ENCODE assay signal across 18 cellular contexts in the genomic region with DNA sequence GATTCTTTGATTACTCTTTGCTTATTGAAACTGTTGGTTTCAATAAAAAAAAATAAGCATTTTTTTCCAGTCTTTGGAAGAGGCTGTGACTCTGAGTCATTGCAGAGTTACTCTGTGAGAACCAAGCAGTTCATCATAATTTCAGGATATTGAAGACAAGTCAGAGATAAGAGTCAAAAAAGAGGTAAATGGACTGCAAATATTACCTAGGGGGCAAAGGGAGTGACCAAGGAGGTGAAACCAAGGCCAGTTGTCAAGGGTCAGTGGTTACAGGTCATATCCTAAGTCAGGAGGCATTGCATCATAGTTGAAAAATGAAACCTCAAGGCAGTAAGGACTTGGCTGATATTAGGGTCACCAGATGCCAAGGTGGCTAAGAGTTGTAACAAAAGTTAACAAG.
DNase-seq lines count a peak whose midpoint lies in the region; ATAC-seq lines count a peak whose summit lies in the region.
"Had no signal": no experiment of that assay in that cellular context is flagged by ENCODE, and none has a peak within 500 bp of the region (broad histone marks: within the 10 kb centered on the region; RNA-seq: fewer than 3 reads in every experiment).

No MANE protein-coding gene starts in this region.

- peak; percentile 69 for ATAC-seq in left ventricle myocardium superior
- ATAC-seq in HG03460 (IDR thresholded peaks at IDR 0.05; ENCODE audit: unreplicated experiment): no peak
- ATAC-seq: naive thymus-derived CD4-positive, alpha-beta T cell; pancreas; T-cell had no signal

- peak overlapping the region; percentile 18 for H3K4me3 ChIP-seq in adipocyte (ENCODE audit: low read length)
- H3K4me3 ChIP-seq: MG63, pancreas had no signal

- no peak overlapping the region for H3K9ac ChIP-seq in adipocyte (ENCODE audit: low read length)

- H3K27me3 ChIP-seq in adipocyte (replicated peaks; ENCODE audit: control insufficient read depth, insufficient read depth, low read length): no peaks in the 10 kb centered on the region
- H3K27me3 ChIP-seq: MG63, pancreas had no signal

- no peaks in the 10 kb centered on the region for H3K36me3 ChIP-seq in adipocyte (ENCODE audit: control insufficient read depth, insufficient read depth, low read length, severe bottlenecking)
- H3K36me3 ChIP-seq: MG63, pancreas had no signal

- H3K9me3 ChIP-seq in adipocyte (ENCODE audit: control insufficient read depth, low read length): peaks cover 2% of the 10 kb centered on the region
- H3K9me3 ChIP-seq: pancreas had no signal

- peak; percentile 28 for DNase-seq in HCEC 1CT
- peak; percentile 59 for DNase-seq in adipocyte (ENCODE audit: low read depth)
- no peak for DNase-seq in left ventricle myocardium superior
- peak; percentile 24 for DNase-seq in stromal cell of bone marrow (ENCODE audit: low read depth)
- no peak for DNase-seq in NCI-H187 (lab: John Stamatoyannopoulos, UW)
- no peak for DNase-seq in NCI-H2107 treated with DMSO at 0.1 percent for 48 hours (lab: John Stamatoyannopoulos, UW; ENCODE audit: unreplicated experiment)
- no peak for DNase-seq in HK-2 (ENCODE audit: unreplicated experiment)
- DNase-seq: activated naive CD4-positive, alpha-beta T cell; mammary epithelial cell; MG63; naive thymus-derived CD4-positive, alpha-beta T cell; NCI-H1694; NCI-H446; pancreas; small intestine; stimulated activated CD4-positive, alpha-beta T cell treated with anti-CD3 and anti-CD28 coated beads, Interleukin-4, amount 100 ng/mL, for 4 hours; T-cell had no signal

- intact Hi-C loops in left ventricle myocardium superior (cut with micrococcal nuclease): no loop called here

- peaks cover 24% of the 10 kb centered on the region for H3K4me1 ChIP-seq in adipocyte (ENCODE audit: control insufficient read depth, insufficient read depth, low read length)
- H3K4me1 ChIP-seq: pancreas had no signal

Comparison
In these comparisons a context has a peak if more than half of its experiments do, and no peak if none do; other contexts are left out.
1. DNase-seq: peak in HCEC 1CT (single experiment), adipocyte (single experiment) and stromal cell of bone marrow (single experiment); none in left ventricle myocardium superior (single experiment), NCI-H187 (0 of 2), NCI-H2107 treated with DMSO at 0.1 percent for 48 hours (single experiment) and HK-2 (single experiment).